ENCODE assay signal across 1 cellular context in genomic region chr4:150321113-150321512, GRCh38.
A peak's percentile ranks its signal among the peaks of the same experiment; 100 is the strongest.
TF ChIP-seq lines count a peak whose summit lies in the region.

No MANE protein-coding gene starts in this region.

TF ChIP-seq in K562, 482 proteins besides CTCF, POLR2A, EP300 and RAD21 (continued from another document and continues in another):
- TF ChIP-seq MBD1 (CRISPR knock-in tag; IDR thresholded peaks at IDR 0.05), result no peak
- no peak for TF ChIP-seq HNRNPK (IDR thresholded peaks at IDR 0.05; ENCODE audit: low read depth, low read length, poor library complexity, severe bottlenecking)
- no peak for TF ChIP-seq DLX4 (CRISPR knock-in tag; IDR thresholded peaks at IDR 0.05)
- TF ChIP-seq ZSCAN32 (CRISPR knock-in tag; IDR thresholded peaks at IDR 0.05), result no peak
- peak; percentile 95 for TF ChIP-seq RREB1 (CRISPR knock-in tag; IDR thresholded peaks at IDR 0.05)
- peak; percentile 61 for TF ChIP-seq CEBPB (tag; IDR thresholded peaks at IDR 0.05)
- TF ChIP-seq MIER1 (IDR thresholded peaks at IDR 0.05; ENCODE audit: low read depth), result no peak
- peak; percentile 65; the same call in 1 of the 2 replicates for TF ChIP-seq ZNF398 (CRISPR knock-in tag; IDR thresholded peaks at IDR 0.05)
- TF ChIP-seq ZKSCAN3 (CRISPR knock-in tag; IDR thresholded peaks at IDR 0.05), result no peak
- no peak for TF ChIP-seq ATF1 (CRISPR knock-in tag; IDR thresholded peaks at IDR 0.05)
- peak; percentile 56 for TF ChIP-seq ATF1 (tag; IDR thresholded peaks at IDR 0.05)
- TF ChIP-seq ZNF274 (IDR thresholded peaks at IDR 0.05; ENCODE audit: borderline replicate concordance, low read depth, low read length), result no peak
- peak; percentile 66 for TF ChIP-seq SMARCA4 (IDR thresholded peaks at IDR 0.05)
- TF ChIP-seq ZNF780A (CRISPR knock-in tag; IDR thresholded peaks at IDR 0.05), result no peak
- no peak for TF ChIP-seq NR3C1 (CRISPR knock-in tag; IDR thresholded peaks at IDR 0.05)
- peak; percentile 91 for TF ChIP-seq ZNF766 (CRISPR knock-in tag; conservative IDR thresholded peaks at IDR 0.05)
- peak; percentile 87; the same call in 1 of the 2 replicates for TF ChIP-seq HBP1 (CRISPR knock-in tag; IDR thresholded peaks at IDR 0.05)
- TF ChIP-seq ZBTB33 (CRISPR knock-in tag; IDR thresholded peaks at IDR 0.05), result no peak
- TF ChIP-seq ZNF121 (CRISPR knock-in tag; conservative IDR thresholded peaks at IDR 0.05), result no peak
- no peak for TF ChIP-seq BRCA1 (IDR thresholded peaks at IDR 0.05)
- no peak for TF ChIP-seq BRCA1 (CRISPR knock-in tag; IDR thresholded peaks at IDR 0.05)
- no peak for TF ChIP-seq ZFP30 (CRISPR knock-in tag; IDR thresholded peaks at IDR 0.05; ENCODE audit: borderline replicate concordance)
- no peak for TF ChIP-seq E2F8 (IDR thresholded peaks at IDR 0.05; ENCODE audit: low read depth, partially characterized antibody)
- no peak for TF ChIP-seq CBFB (CRISPR knock-in tag; IDR thresholded peaks at IDR 0.05)
- TF ChIP-seq PRDM10 (IDR thresholded peaks at IDR 0.05; ENCODE audit: partially characterized antibody), result no peak
- peak; percentile 76; the same call in 1 of the 2 replicates for TF ChIP-seq HDAC2 (IDR thresholded peaks at IDR 0.05)
- no peak for TF ChIP-seq STAG1 (CRISPR knock-in tag; IDR thresholded peaks at IDR 0.05; ENCODE audit: borderline replicate concordance)
- TF ChIP-seq SMAD1 (IDR thresholded peaks at IDR 0.05; ENCODE audit: low read depth, low read length, partially characterized antibody), result no peak
- no peak for TF ChIP-seq SIX5 (IDR thresholded peaks at IDR 0.05; ENCODE audit: borderline replicate concordance in 1 of 2, insufficient read depth in 1 of 2, low read depth in 1 of 2, low read length in 2 of 2)
- no peak for TF ChIP-seq MBD2 (IDR thresholded peaks at IDR 0.05; ENCODE audit: borderline replicate concordance, low read depth)
- no peak for TF ChIP-seq RFX7 (CRISPR knock-in tag; IDR thresholded peaks at IDR 0.05)
- TF ChIP-seq FOXA3 (CRISPR knock-in tag; conservative IDR thresholded peaks at IDR 0.05 in 1 of 2, IDR thresholded peaks at IDR 0.05 in 1 of 2), result no peak; a peak in 1 of 4 replicates
- TF ChIP-seq SP2 (IDR thresholded peaks at IDR 0.05; ENCODE audit: extremely low read depth, low read depth, low read length, poor library complexity, severe bottlenecking), result no peak
- no peak for TF ChIP-seq HNRNPL (IDR thresholded peaks at IDR 0.05; ENCODE audit: low read depth, low read length)
